Comparison of ENCODE assay signal across 8 cellular contexts in genomic region chr17:8192070-8192815, GRCh38. TPM values are rescaled to one million over a fixed set of nuclear protein-coding genes. Genes with fewer than 3 reads are reported as not detected.
DNase-seq lines count a peak whose midpoint lies in the region; ATAC-seq, FAIRE-seq and TF ChIP-seq lines count a peak whose summit lies in the region.

No MANE protein-coding gene starts in this region.

- 12% methylated on average over 12 of the region's 12 CpGs for WGBS in esophagus muscularis mucosa

- H3K9me3 ChIP-seq in esophagus muscularis mucosa (no peaks in the 10 kb centered on the region), thoracic aorta (no peaks in the 10 kb centered on the region)

- H3K4me1 ChIP-seq in esophagus muscularis mucosa (peaks cover 42 to 51% (median 50%) of the 10 kb centered on the region in 4 donors), thoracic aorta (ENCODE audit: control insufficient read depth in 1 of 2, low read depth in 2 of 2) (peaks cover 20 to 36% of the 10 kb centered on the region in 2 donors)

- no peaks in the 10 kb centered on the region for H3K27me3 ChIP-seq in esophagus muscularis mucosa
- no peaks in the 10 kb centered on the region for H3K27me3 ChIP-seq in thoracic aorta (replicated peaks; ENCODE audit: insufficient read depth)

- ATAC-seq in HG02981 (IDR thresholded peaks at IDR 0.05; ENCODE audit: unreplicated experiment) (peak; percentile 31), thoracic aorta (ENCODE audit: insufficient number of reproducible peaks, low FRiP score, low read depth) (peak; percentile 74), GM21528 (IDR thresholded peaks at IDR 0.05; ENCODE audit: low FRiP score, unreplicated experiment) (no peak)

- TF ChIP-seq POLR2A in esophagus muscularis mucosa (IDR thresholded peaks at IDR 0.05; ENCODE audit: low read depth) = peak; percentile 16

- H3K4me3 ChIP-seq in esophagus muscularis mucosa (peak overlapping the region; percentile 42 to 56 (median 48)), thoracic aorta (peak overlapping the region; percentile 67)

- TF ChIP-seq CTCF in esophagus muscularis mucosa (IDR thresholded peaks at IDR 0.05) (no peak), thoracic aorta (IDR thresholded peaks at IDR 0.05) (no peak)

- intact Hi-C loops in esophagus muscularis mucosa (cut with DNase I) = no loop called here

- peak; percentile 84 to 85 for DNase-seq in NCI-H526 (lab: John Stamatoyannopoulos, UW)
- peak; percentile 30 for DNase-seq in activated CD8-positive, alpha-beta memory T cell treated with anti-CD3 and anti-CD28 coated beads, Interleukin-2, amount 50 U/mL, for 4 hours
- DNase-seq in esophagus muscularis mucosa (ENCODE audit: extremely low spot score) = peak; percentile 97
- DNase-seq in middle frontal gyrus (ENCODE audit: extremely low spot score, low spot score) = peak; percentile 95
- DNase-seq in thoracic aorta (ENCODE audit: low spot score) = peak; percentile 82

- no peak for TF ChIP-seq EP300 in esophagus muscularis mucosa (IDR thresholded peaks at IDR 0.05)

- FAIRE-seq in G401.6 (lab: Jason Lieb, UNC) = peak; percentile 79

- H3K36me3 ChIP-seq in esophagus muscularis mucosa (no peaks in the 10 kb centered on the region), thoracic aorta (no peaks in the 10 kb centered on the region)

- H3K27ac ChIP-seq in esophagus muscularis mucosa (replicated peaks in 1 of 4) = peak overlapping the region; percentile 82 to 84 (median 83)
- H3K27ac ChIP-seq in thoracic aorta = peak overlapping the region; percentile 74 to 76

RNA-seq across cellular contexts. Expression of gene BORCS6, which starts 2.3 kb away (rescaled TPM):
- total RNA-seq in esophagus muscularis mucosa (10 to 100 TPM in 3 of 4 donors, 1 to 10 TPM in 1; 8.6 to 22.4 (median 13.9) TPM), thoracic aorta (10 to 100 TPM; 11.9 to 13.8 TPM)

RNA-seq across cellular contexts. Expression of gene TMEM107, which starts 16.1 kb away (rescaled TPM):
- 10 to 100 TPM; 10.4 to 17.8 (median 13.6) TPM for total RNA-seq in esophagus muscularis mucosa
- total RNA-seq in thoracic aorta = 10 to 100 TPM in 1 of 2 donors, 1 to 10 TPM in 1; 8.4 to 32.1 TPM

RNA-seq across cellular contexts. Expression of gene AURKB, which starts 18.1 kb away (rescaled TPM):
- total RNA-seq in esophagus muscularis mucosa (1 to 10 TPM in 1 of 4 donors, not detected in 3; 1.5 TPM), thoracic aorta (1 to 10 TPM in 1 of 2 donors, not detected in 1; 1.6 TPM)

RNA-seq across cellular contexts. Expression of gene VAMP2, which starts 29.5 kb away (rescaled TPM):
- total RNA-seq in esophagus muscularis mucosa (10 to 100 TPM; 23.7 to 36.4 (median 33.0) TPM), thoracic aorta (10 to 100 TPM; 36.0 to 50.3 TPM)

RNA-seq across cellular contexts. Expression of gene PER1, which starts 40.0 kb away (rescaled TPM):
- total RNA-seq in esophagus muscularis mucosa (100 to 1,000 TPM; 127 to 263 (median 168) TPM), thoracic aorta (100 to 1,000 TPM; 175 to 292 TPM)

Comparison
In these comparisons a context has a peak if more than half of its experiments do, and no peak if none do; other contexts are left out.
1. DNase-seq: peak in every context shown above with its lines; median percentile 97 in esophagus muscularis mucosa; 95 in middle frontal gyrus; 84 in NCI-H526; 82 in thoracic aorta; 30 in activated CD8-positive, alpha-beta memory T cell treated with anti-CD3 and anti-CD28 coated beads, Interleukin-2, amount 50 U/mL, for 4 hours.